Comparison of ENCODE assay signal across 1 cellular context in the genomic region with DNA sequence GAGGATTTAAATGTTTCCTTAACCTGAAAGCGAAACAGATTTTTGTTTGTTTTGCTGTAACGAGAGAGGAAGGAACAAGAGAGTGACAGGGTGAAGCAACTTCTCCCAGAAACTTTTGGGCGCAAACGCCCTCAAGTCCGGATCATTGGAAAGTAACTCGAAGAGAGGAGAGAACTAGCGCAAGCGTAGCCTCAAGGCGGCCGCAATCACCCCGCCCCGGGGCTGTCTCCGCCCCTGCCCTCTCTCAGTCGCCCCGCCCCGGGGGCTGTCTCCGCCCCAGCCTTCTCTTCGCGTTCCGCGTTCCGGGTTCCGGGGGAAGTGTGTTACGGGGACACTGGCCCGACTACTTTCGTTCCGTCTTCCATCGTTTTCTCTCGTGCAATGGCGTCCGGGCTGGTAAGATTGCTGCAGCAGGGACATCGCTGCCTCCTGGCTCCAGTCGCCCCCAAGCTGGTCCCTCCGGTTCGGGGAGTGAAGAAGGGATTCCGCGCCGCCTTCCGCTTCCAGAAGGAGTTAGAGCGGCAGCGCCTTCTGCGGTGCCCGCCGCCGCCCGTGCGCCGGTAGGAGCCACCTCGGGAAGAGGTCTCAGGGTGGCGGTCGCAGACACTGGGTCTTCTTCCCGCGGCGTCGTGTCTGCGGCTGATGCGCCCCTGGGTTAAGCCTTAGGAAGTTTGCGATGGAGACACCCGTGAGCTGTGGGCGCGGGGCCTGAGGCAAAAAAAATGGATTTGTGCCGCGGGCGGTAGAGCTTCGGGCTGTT.
A peak's percentile ranks its signal among the peaks of the same experiment; 100 is the strongest.
TF ChIP-seq lines count a peak whose summit lies in the region.

A gene (plus strand): TSS at position 372 of the 760 bp plus-strand sequence. CDS start 10 bp downstream, at position 382.

TF ChIP-seq in GM12878, 131 proteins besides CTCF, POLR2A, EP300 and RAD21 (continued from another document):
- TF ChIP-seq SRF (IDR thresholded peaks at IDR 0.05; ENCODE audit: low read depth in 2 of 2, low read length in 2 of 2) (peak in 1 of 2 experiments; percentile 92; a peak in 2 of 4 replicates), JUNB (IDR thresholded peaks at IDR 0.05) (no peak), SP1 (IDR thresholded peaks at IDR 0.05; ENCODE audit: low read depth, low read length) (peak; percentile 85), RCOR1 (conservative IDR thresholded peaks at IDR 0.05; ENCODE audit: low read depth, low read length) (0 out of 2 replicates have a peak, but pooled peaks have one; percentile 61), TCF7 (IDR thresholded peaks at IDR 0.05; ENCODE audit: borderline replicate concordance) (peak; percentile 81), ATF7 (IDR thresholded peaks at IDR 0.05; ENCODE audit: low read depth) (0 out of 2 replicates have a peak, but pooled peaks have one; percentile 36), NR2C1 (IDR thresholded peaks at IDR 0.05) (peak; percentile 78), ASH2L (IDR thresholded peaks at IDR 0.05; ENCODE audit: borderline replicate concordance, low read depth) (peak; percentile 94; the same call in 1 of the 2 replicates), ZZZ3 (IDR thresholded peaks at IDR 0.05; ENCODE audit: control insufficient read depth, insufficient read length, low read depth) (peak; percentile 94), MXI1 (IDR thresholded peaks at IDR 0.05; ENCODE audit: low read depth, low read length) (peak; percentile 91), YBX1 (IDR thresholded peaks at IDR 0.05) (no peak), MEF2A (IDR thresholded peaks at IDR 0.05; ENCODE audit: insufficient read depth, low read depth, low read length) (peak; percentile 80)
- TF ChIP-seq, protein P1, sequence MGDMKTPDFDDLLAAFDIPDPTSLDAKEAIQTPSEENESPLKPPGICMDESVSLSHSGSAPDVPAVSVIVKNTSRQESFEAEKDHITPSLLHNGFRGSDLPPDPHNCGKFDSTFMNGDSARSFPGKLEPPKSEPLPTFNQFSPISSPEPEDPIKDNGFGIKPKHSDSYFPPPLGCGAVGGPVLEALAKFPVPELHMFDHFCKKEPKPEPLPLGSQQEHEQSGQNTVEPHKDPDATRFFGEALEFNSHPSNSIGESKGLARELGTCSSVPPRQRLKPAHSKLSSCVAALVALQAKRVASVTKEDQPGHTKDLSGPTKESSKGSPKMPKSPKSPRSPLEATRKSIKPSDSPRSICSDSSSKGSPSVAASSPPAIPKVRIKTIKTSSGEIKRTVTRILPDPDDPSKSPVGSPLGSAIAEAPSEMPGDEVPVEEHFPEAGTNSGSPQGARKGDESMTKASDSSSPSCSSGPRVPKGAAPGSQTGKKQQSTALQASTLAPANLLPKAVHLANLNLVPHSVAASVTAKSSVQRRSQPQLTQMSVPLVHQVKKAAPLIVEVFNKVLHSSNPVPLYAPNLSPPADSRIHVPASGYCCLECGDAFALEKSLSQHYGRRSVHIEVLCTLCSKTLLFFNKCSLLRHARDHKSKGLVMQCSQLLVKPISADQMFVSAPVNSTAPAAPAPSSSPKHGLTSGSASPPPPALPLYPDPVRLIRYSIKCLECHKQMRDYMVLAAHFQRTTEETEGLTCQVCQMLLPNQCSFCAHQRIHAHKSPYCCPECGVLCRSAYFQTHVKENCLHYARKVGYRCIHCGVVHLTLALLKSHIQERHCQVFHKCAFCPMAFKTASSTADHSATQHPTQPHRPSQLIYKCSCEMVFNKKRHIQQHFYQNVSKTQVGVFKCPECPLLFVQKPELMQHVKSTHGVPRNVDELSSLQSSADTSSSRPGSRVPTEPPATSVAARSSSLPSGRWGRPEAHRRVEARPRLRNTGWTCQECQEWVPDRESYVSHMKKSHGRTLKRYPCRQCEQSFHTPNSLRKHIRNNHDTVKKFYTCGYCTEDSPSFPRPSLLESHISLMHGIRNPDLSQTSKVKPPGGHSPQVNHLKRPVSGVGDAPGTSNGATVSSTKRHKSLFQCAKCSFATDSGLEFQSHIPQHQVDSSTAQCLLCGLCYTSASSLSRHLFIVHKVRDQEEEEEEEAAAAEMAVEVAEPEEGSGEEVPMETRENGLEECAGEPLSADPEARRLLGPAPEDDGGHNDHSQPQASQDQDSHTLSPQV (IDR thresholded peaks at IDR 0.05): no peak
- TF ChIP-seq, protein P2, sequence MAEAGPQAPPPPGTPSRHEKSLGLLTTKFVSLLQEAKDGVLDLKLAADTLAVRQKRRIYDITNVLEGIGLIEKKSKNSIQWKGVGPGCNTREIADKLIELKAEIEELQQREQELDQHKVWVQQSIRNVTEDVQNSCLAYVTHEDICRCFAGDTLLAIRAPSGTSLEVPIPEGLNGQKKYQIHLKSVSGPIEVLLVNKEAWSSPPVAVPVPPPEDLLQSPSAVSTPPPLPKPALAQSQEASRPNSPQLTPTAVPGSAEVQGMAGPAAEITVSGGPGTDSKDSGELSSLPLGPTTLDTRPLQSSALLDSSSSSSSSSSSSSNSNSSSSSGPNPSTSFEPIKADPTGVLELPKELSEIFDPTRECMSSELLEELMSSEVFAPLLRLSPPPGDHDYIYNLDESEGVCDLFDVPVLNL (IDR thresholded peaks at IDR 0.05; ENCODE audit: low read depth, low read length): no peak
- TF ChIP-seq, protein P3, sequence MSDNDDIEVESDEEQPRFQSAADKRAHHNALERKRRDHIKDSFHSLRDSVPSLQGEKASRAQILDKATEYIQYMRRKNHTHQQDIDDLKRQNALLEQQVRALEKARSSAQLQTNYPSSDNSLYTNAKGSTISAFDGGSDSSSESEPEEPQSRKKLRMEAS (IDR thresholded peaks at IDR 0.05; ENCODE audit: low read depth, low read length): peak; percentile 79
- TF ChIP-seq, protein P4, sequence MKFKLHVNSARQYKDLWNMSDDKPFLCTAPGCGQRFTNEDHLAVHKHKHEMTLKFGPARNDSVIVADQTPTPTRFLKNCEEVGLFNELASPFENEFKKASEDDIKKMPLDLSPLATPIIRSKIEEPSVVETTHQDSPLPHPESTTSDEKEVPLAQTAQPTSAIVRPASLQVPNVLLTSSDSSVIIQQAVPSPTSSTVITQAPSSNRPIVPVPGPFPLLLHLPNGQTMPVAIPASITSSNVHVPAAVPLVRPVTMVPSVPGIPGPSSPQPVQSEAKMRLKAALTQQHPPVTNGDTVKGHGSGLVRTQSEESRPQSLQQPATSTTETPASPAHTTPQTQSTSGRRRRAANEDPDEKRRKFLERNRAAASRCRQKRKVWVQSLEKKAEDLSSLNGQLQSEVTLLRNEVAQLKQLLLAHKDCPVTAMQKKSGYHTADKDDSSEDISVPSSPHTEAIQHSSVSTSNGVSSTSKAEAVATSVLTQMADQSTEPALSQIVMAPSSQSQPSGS (IDR thresholded peaks at IDR 0.05; ENCODE audit: low read length): peak; percentile 28; the same call in 1 of the 2 replicates
TF ChIP-seq in GM12878: peak in this region for 84.
